Comparison of ENCODE assay signal across 27 cellular contexts in genomic region chr21:15654171-15654570, GRCh38.
"Had no signal": no experiment of that assay in that cellular context is flagged by ENCODE, and none has a peak within 500 bp of the region (broad histone marks: within the 10 kb centered on the region; RNA-seq: fewer than 3 reads in every experiment).

No MANE protein-coding gene starts in this region.

- H3K4me2 ChIP-seq: neural progenitor cell had no signal

- H3K27ac ChIP-seq: neural progenitor cell, ovary, parathyroid adenoma, psoas muscle, right lobe of liver, sigmoid colon, stomach, thoracic aorta, thyroid gland, tibial nerve, upper lobe of left lung, vagina had no signal

- H3K4me3 Mint-ChIP-seq: nephron; neural progenitor cell; stimulated activated effector memory CD8-positive, alpha-beta T cell treated with anti-CD3 and anti-CD28 coated beads, Interleukin-12 subunit alpha, Interleukin-12 subunit beta, amount 100 ng/mL, for 72 hours; stimulated activated naive B cell treated with anti-CD40 and anti-IgM and Interleukin-4, amounts not matched to agents 10 μg/mL and 1 μg/mL and 100 μg/mL, for 72 hours; stimulated activated naive CD8-positive, alpha-beta T cell treated with anti-CD3 and anti-CD28 coated beads, Interleukin-15, Interleukin-2, amounts not matched to agents 100 ng/mL and 50 ng/mL, for 24 hours had no signal

- H3K36me3 Mint-ChIP-seq: neural progenitor cell; stimulated activated effector memory CD8-positive, alpha-beta T cell treated with anti-CD3 and anti-CD28 coated beads, Interleukin-12 subunit alpha, Interleukin-12 subunit beta, amount 100 ng/mL, for 72 hours; stimulated activated naive B cell treated with anti-CD40 and anti-IgM and Interleukin-4, amounts not matched to agents 10 μg/mL and 1 μg/mL and 100 μg/mL, for 72 hours had no signal

- H3K36me3 ChIP-seq: neural progenitor cell, ovary, right lobe of liver, sigmoid colon, stomach, thoracic aorta, thyroid gland, tibial nerve, upper lobe of left lung, vagina had no signal

- H3K9me3 Mint-ChIP-seq: neural progenitor cell; stimulated activated effector memory CD8-positive, alpha-beta T cell treated with anti-CD3 and anti-CD28 coated beads, Interleukin-12 subunit alpha, Interleukin-12 subunit beta, amount 100 ng/mL, for 72 hours; stimulated activated naive CD8-positive, alpha-beta T cell treated with anti-CD3 and anti-CD28 coated beads, Interleukin-15, Interleukin-2, amounts not matched to agents 100 ng/mL and 50 ng/mL, for 24 hours had no signal

- DNase-seq: occipital lobe; ovary; posterior cingulate gyrus; psoas muscle; right cardiac atrium; right lobe of liver; sigmoid colon; small intestine; stimulated activated CD4-positive, alpha-beta T cell treated with anti-CD3 and anti-CD28 coated beads, Interleukin-15, amount 100 ng/mL, for 24 hours; stimulated activated CD4-positive, alpha-beta T cell treated with anti-CD3 and anti-CD28 coated beads, Interleukin-2, amount 100 ng/mL, for 24 hours; stimulated activated CD4-positive, alpha-beta T cell treated with anti-CD3 and anti-CD28 coated beads, Interleukin-2, amount 100 ng/mL, for 48 hours; stimulated activated CD4-positive, alpha-beta T cell treated with anti-CD3 and anti-CD28 coated beads, Interleukin-4, amount 100 ng/mL, for 24 hours; stimulated activated naive B cell treated with anti-CD40 and anti-IgM and Interleukin-4, amounts not matched to agents 10 μg/mL and 1 μg/mL and 100 μg/mL, for 72 hours; stimulated activated naive CD4-positive, alpha-beta T cell treated with Interleukin-2 at 50 U/mL for 16 hours; stomach; thyroid gland; trophoblast cell; upper lobe of left lung had no signal

- H2AFZ ChIP-seq: neural progenitor cell, parathyroid adenoma had no signal

- H3K9ac ChIP-seq: neural progenitor cell, parathyroid adenoma had no signal

- H3K9me3 ChIP-seq: ovary, psoas muscle, right lobe of liver, sigmoid colon, stomach, thoracic aorta, thyroid gland, tibial nerve, upper lobe of left lung, vagina had no signal

- H3K4me3 ChIP-seq: neural progenitor cell, ovary, psoas muscle, right lobe of liver, sigmoid colon, stomach, thoracic aorta, thyroid gland, tibial nerve, upper lobe of left lung, vagina had no signal

- H3K79me2 ChIP-seq: parathyroid adenoma had no signal

- H3K4me1 ChIP-seq: neural progenitor cell, parathyroid adenoma, right lobe of liver, stomach, thyroid gland, tibial nerve, upper lobe of left lung, vagina had no signal

- ATAC-seq: psoas muscle; right cardiac atrium; right lobe of liver; stimulated activated effector memory CD8-positive, alpha-beta T cell treated with anti-CD3 and anti-CD28 coated beads, Interleukin-12 subunit alpha, Interleukin-12 subunit beta, amount 100 ng/mL, for 72 hours; stimulated activated naive B cell treated with anti-CD40 and anti-IgM and Interleukin-4, amounts not matched to agents 10 μg/mL and 1 μg/mL and 100 μg/mL, for 72 hours had no signal

- H3K27me3 ChIP-seq: neural progenitor cell, right lobe of liver, sigmoid colon, stomach, thyroid gland, tibial nerve, upper lobe of left lung, vagina had no signal

- H3K27me3 Mint-ChIP-seq: progenitor cell of endocrine pancreas; stimulated activated naive B cell treated with anti-CD40 and anti-IgM and Interleukin-4, amounts not matched to agents 10 μg/mL and 1 μg/mL and 100 μg/mL, for 72 hours; stimulated activated naive CD8-positive, alpha-beta T cell treated with anti-CD3 and anti-CD28 coated beads, Interleukin-15, Interleukin-2, amounts not matched to agents 100 ng/mL and 50 ng/mL, for 24 hours had no signal

- H3K4me1 Mint-ChIP-seq: neural progenitor cell; stimulated activated effector memory CD8-positive, alpha-beta T cell treated with anti-CD3 and anti-CD28 coated beads, Interleukin-12 subunit alpha, Interleukin-12 subunit beta, amount 100 ng/mL, for 72 hours; stimulated activated naive B cell treated with anti-CD40 and anti-IgM and Interleukin-4, amounts not matched to agents 10 μg/mL and 1 μg/mL and 100 μg/mL, for 72 hours had no signal

- H3K27ac Mint-ChIP-seq: nephron; neural progenitor cell; progenitor cell of endocrine pancreas; stimulated activated effector memory CD8-positive, alpha-beta T cell treated with anti-CD3 and anti-CD28 coated beads, Interleukin-12 subunit alpha, Interleukin-12 subunit beta, amount 100 ng/mL, for 72 hours; stimulated activated naive B cell treated with anti-CD40 and anti-IgM and Interleukin-4, amounts not matched to agents 10 μg/mL and 1 μg/mL and 100 μg/mL, for 72 hours; stimulated activated naive CD8-positive, alpha-beta T cell treated with anti-CD3 and anti-CD28 coated beads, Interleukin-15, Interleukin-2, amounts not matched to agents 100 ng/mL and 50 ng/mL, for 24 hours had no signal
